ENCODE assay signal across 1 cellular context in the genomic region with DNA sequence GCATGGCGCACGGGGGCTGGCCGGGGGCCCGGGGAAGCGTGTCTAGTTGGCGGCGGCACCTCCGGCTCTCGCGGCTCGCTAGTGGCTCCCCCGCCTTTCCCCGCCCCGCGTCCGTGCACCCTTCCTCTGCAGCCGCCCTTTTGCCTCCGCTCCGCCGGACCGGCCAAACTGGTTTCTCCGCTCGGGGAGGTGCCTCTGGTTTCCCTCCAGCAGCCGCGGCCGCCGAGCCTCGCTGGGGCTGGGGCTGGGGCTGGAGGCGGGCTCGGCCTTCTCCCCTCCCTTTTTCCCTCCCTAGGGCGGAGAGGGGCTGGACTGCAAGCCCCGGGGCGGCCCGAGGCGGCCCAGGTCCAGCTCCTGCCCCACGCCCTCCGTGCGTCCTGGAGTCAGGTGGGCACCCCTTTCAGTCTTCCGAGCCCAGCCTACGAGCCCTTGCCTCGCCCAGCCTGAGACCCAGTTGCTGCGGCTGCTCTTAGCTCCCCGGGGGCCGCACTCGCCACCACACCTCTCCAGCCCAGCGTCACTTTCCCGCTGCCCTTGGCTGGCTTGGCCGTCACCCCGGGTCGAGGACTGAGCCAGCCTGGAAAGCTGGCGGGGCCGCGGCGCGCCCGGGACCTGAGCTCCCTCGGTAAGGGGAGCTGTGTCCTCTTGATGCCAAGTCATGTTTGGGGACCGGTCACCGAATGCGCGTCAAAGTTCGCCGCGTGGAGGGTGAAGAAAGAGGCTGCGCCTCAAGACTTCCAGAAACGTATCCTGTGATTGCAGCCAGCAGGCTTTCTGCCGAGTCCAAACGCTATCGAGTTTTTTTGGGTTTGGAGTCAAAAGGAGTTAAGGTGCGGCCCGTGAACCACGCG.
TF ChIP-seq lines count a peak whose summit lies in the region.

A gene (minus strand): TSS at position 197 of the 851 bp plus-strand sequence. CDS start 71,508 bp downstream, outside the sequence.

TF ChIP-seq in HepG2, 621 proteins besides CTCF, POLR2A, EP300 and RAD21 (continued from another document and continues in another):
- TF ChIP-seq, protein P1, sequence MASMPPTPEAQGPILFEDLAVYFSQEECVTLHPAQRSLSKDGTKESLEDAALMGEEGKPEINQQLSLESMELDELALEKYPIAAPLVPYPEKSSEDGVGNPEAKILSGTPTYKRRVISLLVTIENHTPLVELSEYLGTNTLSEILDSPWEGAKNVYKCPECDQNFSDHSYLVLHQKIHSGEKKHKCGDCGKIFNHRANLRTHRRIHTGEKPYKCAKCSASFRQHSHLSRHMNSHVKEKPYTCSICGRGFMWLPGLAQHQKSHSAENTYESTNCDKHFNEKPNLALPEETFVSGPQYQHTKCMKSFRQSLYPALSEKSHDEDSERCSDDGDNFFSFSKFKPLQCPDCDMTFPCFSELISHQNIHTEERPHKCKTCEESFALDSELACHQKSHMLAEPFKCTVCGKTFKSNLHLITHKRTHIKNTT (CRISPR knock-in tag; IDR thresholded peaks at IDR 0.05) = no peak
- TF ChIP-seq HES4 (CRISPR knock-in tag; IDR thresholded peaks at IDR 0.05; ENCODE audit: borderline replicate concordance) (no peak; the same call in 1 of the 2 replicates), SOX5 (CRISPR knock-in tag; IDR thresholded peaks at IDR 0.05; ENCODE audit: borderline replicate concordance) (no peak), NPAS2 (CRISPR knock-in tag; IDR thresholded peaks at IDR 0.05; ENCODE audit: borderline replicate concordance) (no peak), ZNF883 (CRISPR knock-in tag; IDR thresholded peaks at IDR 0.05; ENCODE audit: not compliant biosample characterization) (peak; percentile 42), KLF9 (CRISPR knock-in tag; IDR thresholded peaks at IDR 0.05; ENCODE audit: low read depth) (no peak), NRL (CRISPR knock-in tag; IDR thresholded peaks at IDR 0.05; ENCODE audit: borderline replicate concordance) (no peak), U2AF2 (IDR thresholded peaks at IDR 0.05; ENCODE audit: low read depth, low read length) (no peak), KLF6 (CRISPR knock-in tag; IDR thresholded peaks at IDR 0.05) (no peak), ZNF441 (CRISPR knock-in tag; IDR thresholded peaks at IDR 0.05; ENCODE audit: borderline replicate concordance) (no peak), RXRB (CRISPR knock-in tag; IDR thresholded peaks at IDR 0.05; ENCODE audit: borderline replicate concordance) (peak; percentile 25; the same call in 1 of the 2 replicates), ZNF766 (CRISPR knock-in tag; IDR thresholded peaks at IDR 0.05; ENCODE audit: borderline replicate concordance) (no peak), FOXK2 (IDR thresholded peaks at IDR 0.05) (no peak), CENPX (CRISPR knock-in tag; IDR thresholded peaks at IDR 0.05) (no peak), ZNF101 (CRISPR knock-in tag; IDR thresholded peaks at IDR 0.05; ENCODE audit: borderline replicate concordance, low read depth) (no peak), ZNF781 (CRISPR knock-in tag; IDR thresholded peaks at IDR 0.05; ENCODE audit: borderline replicate concordance, not compliant biosample characterization) (peak; percentile 52), SIX1 (CRISPR knock-in tag; IDR thresholded peaks at IDR 0.05; ENCODE audit: borderline replicate concordance) (no peak), ZNF570 (CRISPR knock-in tag; IDR thresholded peaks at IDR 0.05; ENCODE audit: borderline replicate concordance) (no peak), SP5 (CRISPR knock-in tag; IDR thresholded peaks at IDR 0.05; ENCODE audit: borderline replicate concordance, low read depth) (no peak), ZSCAN22 (CRISPR knock-in tag; IDR thresholded peaks at IDR 0.05) (no peak), SALL1 (CRISPR knock-in tag; IDR thresholded peaks at IDR 0.05) (peak; percentile 18), ZNF777 (CRISPR knock-in tag; IDR thresholded peaks at IDR 0.05) (no peak; the same call in 1 of the 2 replicates), ARHGAP35 (CRISPR knock-in tag; IDR thresholded peaks at IDR 0.05; ENCODE audit: borderline replicate concordance) (no peak), KDM2A (CRISPR knock-in tag; IDR thresholded peaks at IDR 0.05; ENCODE audit: borderline replicate concordance, low read depth) (peak; percentile 44; the same call in 1 of the 2 replicates), ZNF121 (CRISPR knock-in tag; IDR thresholded peaks at IDR 0.05) (no peak), ZNF205 (CRISPR knock-in tag; IDR thresholded peaks at IDR 0.05) (no peak), ZMYM3 (CRISPR knock-in tag; IDR thresholded peaks at IDR 0.05) (peak; percentile 33; the same call in 1 of the 2 replicates), RBM22 (optimal IDR thresholded peaks at IDR 0.05; ENCODE audit: low read length) (no peak), MAF1 (CRISPR knock-in tag; IDR thresholded peaks at IDR 0.05; ENCODE audit: borderline replicate concordance) (no peak), SP140L (CRISPR knock-in tag; IDR thresholded peaks at IDR 0.05; ENCODE audit: borderline replicate concordance) (no peak), GFI1 (CRISPR knock-in tag; IDR thresholded peaks at IDR 0.05; ENCODE audit: borderline replicate concordance) (0 out of 2 replicates have a peak, but pooled peaks have one; percentile 39), KLF11 (CRISPR knock-in tag; IDR thresholded peaks at IDR 0.05) (no peak), SRSF1 (optimal IDR thresholded peaks at IDR 0.05; ENCODE audit: low read depth, low read length) (no peak), IRX3 (CRISPR knock-in tag; IDR thresholded peaks at IDR 0.05; ENCODE audit: borderline replicate concordance, low read depth) (no peak), ZNF263 (CRISPR knock-in tag; IDR thresholded peaks at IDR 0.05) (no peak), ZFP41 (CRISPR knock-in tag; IDR thresholded peaks at IDR 0.05; ENCODE audit: borderline replicate concordance) (no peak)
- TF ChIP-seq, protein P2, sequence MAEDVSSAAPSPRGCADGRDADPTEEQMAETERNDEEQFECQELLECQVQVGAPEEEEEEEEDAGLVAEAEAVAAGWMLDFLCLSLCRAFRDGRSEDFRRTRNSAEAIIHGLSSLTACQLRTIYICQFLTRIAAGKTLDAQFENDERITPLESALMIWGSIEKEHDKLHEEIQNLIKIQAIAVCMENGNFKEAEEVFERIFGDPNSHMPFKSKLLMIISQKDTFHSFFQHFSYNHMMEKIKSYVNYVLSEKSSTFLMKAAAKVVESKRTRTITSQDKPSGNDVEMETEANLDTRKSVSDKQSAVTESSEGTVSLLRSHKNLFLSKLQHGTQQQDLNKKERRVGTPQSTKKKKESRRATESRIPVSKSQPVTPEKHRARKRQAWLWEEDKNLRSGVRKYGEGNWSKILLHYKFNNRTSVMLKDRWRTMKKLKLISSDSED (CRISPR knock-in tag; IDR thresholded peaks at IDR 0.05) = no peak
- TF ChIP-seq, protein P3, sequence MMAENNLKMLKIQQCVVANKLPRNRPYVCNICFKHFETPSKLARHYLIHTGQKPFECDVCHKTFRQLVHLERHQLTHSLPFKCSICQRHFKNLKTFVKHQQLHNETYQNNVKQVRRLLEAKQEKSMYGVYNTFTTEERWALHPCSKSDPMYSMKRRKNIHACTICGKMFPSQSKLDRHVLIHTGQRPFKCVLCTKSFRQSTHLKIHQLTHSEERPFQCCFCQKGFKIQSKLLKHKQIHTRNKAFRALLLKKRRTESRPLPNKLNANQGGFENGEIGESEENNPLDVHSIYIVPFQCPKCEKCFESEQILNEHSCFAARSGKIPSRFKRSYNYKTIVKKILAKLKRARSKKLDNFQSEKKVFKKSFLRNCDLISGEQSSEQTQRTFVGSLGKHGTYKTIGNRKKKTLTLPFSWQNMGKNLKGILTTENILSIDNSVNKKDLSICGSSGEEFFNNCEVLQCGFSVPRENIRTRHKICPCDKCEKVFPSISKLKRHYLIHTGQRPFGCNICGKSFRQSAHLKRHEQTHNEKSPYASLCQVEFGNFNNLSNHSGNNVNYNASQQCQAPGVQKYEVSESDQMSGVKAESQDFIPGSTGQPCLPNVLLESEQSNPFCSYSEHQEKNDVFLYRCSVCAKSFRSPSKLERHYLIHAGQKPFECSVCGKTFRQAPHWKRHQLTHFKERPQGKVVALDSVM (CRISPR knock-in tag; IDR thresholded peaks at IDR 0.05) = no peak
- TF ChIP-seq, protein P4, sequence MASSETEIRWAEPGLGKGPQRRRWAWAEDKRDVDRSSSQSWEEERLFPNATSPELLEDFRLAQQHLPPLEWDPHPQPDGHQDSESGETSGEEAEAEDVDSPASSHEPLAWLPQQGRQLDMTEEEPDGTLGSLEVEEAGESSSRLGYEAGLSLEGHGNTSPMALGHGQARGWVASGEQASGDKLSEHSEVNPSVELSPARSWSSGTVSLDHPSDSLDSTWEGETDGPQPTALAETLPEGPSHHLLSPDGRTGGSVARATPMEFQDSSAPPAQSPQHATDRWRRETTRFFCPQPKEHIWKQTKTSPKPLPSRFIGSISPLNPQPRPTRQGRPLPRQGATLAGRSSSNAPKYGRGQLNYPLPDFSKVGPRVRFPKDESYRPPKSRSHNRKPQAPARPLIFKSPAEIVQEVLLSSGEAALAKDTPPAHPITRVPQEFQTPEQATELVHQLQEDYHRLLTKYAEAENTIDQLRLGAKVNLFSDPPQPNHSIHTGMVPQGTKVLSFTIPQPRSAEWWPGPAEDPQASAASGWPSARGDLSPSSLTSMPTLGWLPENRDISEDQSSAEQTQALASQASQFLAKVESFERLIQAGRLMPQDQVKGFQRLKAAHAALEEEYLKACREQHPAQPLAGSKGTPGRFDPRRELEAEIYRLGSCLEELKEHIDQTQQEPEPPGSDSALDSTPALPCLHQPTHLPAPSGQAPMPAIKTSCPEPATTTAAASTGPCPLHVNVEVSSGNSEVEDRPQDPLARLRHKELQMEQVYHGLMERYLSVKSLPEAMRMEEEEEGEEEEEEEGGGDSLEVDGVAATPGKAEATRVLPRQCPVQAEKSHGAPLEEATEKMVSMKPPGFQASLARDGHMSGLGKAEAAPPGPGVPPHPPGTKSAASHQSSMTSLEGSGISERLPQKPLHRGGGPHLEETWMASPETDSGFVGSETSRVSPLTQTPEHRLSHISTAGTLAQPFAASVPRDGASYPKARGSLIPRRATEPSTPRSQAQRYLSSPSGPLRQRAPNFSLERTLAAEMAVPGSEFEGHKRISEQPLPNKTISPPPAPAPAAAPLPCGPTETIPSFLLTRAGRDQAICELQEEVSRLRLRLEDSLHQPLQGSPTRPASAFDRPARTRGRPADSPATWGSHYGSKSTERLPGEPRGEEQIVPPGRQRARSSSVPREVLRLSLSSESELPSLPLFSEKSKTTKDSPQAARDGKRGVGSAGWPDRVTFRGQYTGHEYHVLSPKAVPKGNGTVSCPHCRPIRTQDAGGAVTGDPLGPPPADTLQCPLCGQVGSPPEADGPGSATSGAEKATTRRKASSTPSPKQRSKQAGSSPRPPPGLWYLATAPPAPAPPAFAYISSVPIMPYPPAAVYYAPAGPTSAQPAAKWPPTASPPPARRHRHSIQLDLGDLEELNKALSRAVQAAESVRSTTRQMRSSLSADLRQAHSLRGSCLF (CRISPR knock-in tag; IDR thresholded peaks at IDR 0.05; ENCODE audit: borderline replicate concordance) = no peak
- TF ChIP-seq, protein P5, sequence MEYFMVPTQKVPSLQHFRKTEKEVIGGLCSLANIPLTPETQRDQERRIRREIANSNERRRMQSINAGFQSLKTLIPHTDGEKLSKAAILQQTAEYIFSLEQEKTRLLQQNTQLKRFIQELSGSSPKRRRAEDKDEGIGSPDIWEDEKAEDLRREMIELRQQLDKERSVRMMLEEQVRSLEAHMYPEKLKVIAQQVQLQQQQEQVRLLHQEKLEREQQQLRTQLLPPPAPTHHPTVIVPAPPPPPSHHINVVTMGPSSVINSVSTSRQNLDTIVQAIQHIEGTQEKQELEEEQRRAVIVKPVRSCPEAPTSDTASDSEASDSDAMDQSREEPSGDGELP (IDR thresholded peaks at IDR 0.05; ENCODE audit: borderline replicate concordance, low read depth) = no peak
- TF ChIP-seq, protein P6, sequence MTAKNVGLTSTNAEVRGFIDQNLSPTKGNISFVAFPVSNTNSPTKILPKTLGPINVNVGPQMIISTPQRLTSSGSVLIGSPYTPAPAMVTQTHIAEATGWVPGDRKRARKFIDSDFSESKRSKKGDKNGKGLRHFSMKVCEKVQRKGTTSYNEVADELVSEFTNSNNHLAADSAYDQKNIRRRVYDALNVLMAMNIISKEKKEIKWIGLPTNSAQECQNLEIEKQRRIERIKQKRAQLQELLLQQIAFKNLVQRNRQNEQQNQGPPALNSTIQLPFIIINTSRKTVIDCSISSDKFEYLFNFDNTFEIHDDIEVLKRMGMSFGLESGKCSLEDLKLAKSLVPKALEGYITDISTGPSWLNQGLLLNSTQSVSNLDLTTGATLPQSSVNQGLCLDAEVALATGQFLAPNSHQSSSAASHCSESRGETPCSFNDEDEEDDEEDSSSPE (CRISPR knock-in tag; IDR thresholded peaks at IDR 0.05) = peak; percentile 59
- TF ChIP-seq, protein P7, sequence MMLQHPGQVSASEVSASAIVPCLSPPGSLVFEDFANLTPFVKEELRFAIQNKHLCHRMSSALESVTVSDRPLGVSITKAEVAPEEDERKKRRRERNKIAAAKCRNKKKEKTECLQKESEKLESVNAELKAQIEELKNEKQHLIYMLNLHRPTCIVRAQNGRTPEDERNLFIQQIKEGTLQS (CRISPR knock-in tag; IDR thresholded peaks at IDR 0.05) = no peak
- TF ChIP-seq, protein P8, sequence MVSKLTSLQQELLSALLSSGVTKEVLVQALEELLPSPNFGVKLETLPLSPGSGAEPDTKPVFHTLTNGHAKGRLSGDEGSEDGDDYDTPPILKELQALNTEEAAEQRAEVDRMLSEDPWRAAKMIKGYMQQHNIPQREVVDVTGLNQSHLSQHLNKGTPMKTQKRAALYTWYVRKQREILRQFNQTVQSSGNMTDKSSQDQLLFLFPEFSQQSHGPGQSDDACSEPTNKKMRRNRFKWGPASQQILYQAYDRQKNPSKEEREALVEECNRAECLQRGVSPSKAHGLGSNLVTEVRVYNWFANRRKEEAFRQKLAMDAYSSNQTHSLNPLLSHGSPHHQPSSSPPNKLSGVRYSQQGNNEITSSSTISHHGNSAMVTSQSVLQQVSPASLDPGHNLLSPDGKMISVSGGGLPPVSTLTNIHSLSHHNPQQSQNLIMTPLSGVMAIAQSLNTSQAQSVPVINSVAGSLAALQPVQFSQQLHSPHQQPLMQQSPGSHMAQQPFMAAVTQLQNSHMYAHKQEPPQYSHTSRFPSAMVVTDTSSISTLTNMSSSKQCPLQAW (CRISPR knock-in tag; IDR thresholded peaks at IDR 0.05) = 0 out of 2 replicates have a peak, but pooled peaks have one; percentile 17
- TF ChIP-seq, protein P9, sequence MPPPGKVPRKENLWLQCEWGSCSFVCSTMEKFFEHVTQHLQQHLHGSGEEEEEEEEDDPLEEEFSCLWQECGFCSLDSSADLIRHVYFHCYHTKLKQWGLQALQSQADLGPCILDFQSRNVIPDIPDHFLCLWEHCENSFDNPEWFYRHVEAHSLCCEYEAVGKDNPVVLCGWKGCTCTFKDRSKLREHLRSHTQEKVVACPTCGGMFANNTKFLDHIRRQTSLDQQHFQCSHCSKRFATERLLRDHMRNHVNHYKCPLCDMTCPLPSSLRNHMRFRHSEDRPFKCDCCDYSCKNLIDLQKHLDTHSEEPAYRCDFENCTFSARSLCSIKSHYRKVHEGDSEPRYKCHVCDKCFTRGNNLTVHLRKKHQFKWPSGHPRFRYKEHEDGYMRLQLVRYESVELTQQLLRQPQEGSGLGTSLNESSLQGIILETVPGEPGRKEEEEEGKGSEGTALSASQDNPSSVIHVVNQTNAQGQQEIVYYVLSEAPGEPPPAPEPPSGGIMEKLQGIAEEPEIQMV (CRISPR knock-in tag; IDR thresholded peaks at IDR 0.05; ENCODE audit: low read depth) = no peak
